ENCODE assay signal across 8 cellular contexts in the genomic region with DNA sequence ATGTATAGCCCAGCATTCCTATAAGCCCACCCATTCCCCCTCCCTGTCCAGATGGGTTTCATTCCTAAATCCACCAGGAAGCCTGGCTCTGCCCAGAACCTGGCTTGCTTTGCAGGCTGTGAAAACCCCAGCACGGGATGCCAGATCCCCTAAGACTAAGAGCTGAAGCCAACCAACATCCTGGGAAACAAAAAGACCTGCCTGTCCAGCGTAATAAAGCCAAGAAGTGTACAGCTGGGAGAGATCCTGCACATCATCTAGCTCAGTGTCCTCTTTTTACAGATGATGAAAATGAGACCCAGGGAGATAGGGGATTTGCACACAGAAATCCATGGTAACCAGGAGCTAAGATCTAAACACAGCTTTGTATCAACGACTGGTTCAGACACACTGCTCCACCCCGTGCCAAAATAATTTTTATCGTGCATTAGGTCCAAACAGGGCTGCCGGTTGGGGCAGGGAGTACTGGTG. TPM values are rescaled to one million over a fixed set of nuclear protein-coding genes. Genes with fewer than 3 reads are reported as not detected.
A peak's percentile ranks its signal among the peaks of the same experiment; 100 is the strongest.
DNase-seq lines count a peak whose midpoint lies in the region; ATAC-seq and TF ChIP-seq lines count a peak whose summit lies in the region.

No MANE protein-coding gene starts in this region.

- no peak for TF ChIP-seq CTCF in glutamatergic neuron (IDR thresholded peaks at IDR 0.05; ENCODE audit: partially characterized antibody, unreplicated experiment)

- no peaks in the 10 kb centered on the region for H3K27me3 Mint-ChIP-seq in glutamatergic neuron (ENCODE audit: unreplicated experiment)

- peaks cover 10% of the 10 kb centered on the region for H3K9me3 Mint-ChIP-seq in glutamatergic neuron (ENCODE audit: unreplicated experiment)

- H3K36me3 Mint-ChIP-seq in glutamatergic neuron (ENCODE audit: unreplicated experiment), result no peaks in the 10 kb centered on the region

- H3K4me1 Mint-ChIP-seq in glutamatergic neuron (ENCODE audit: low read depth, unreplicated experiment), result peaks cover 20% of the 10 kb centered on the region

- H3K4me3 Mint-ChIP-seq in glutamatergic neuron (ENCODE audit: unreplicated experiment), result peak overlapping the region; percentile 94

- H3K27ac Mint-ChIP-seq in glutamatergic neuron (ENCODE audit: unreplicated experiment), result peak overlapping the region; percentile 96

- DNase-seq in ELR (ENCODE audit: low read depth), result peak; percentile 45
- DNase-seq in glutamatergic neuron, result no peak
- peak; percentile 19 for DNase-seq in renal cortical epithelial cell (ENCODE audit: low read depth)
- no peak for DNase-seq in CD1c-positive myeloid dendritic cell (ENCODE audit: extremely low spot score)
- DNase-seq in AG20443 (ENCODE audit: low spot score), result no peak
- no peak for DNase-seq in GOT3 (lab: John Stamatoyannopoulos, UW)

- ATAC-seq in SK-N-SH treated with all-trans-retinoic acid at 6 μM for 48 hours, result peak; percentile 1
- no peak for ATAC-seq in GM19452 (IDR thresholded peaks at IDR 0.05; ENCODE audit: unreplicated experiment)

TF ChIP-seq in SK-N-SH treated with all-trans-retinoic acid at 6 μM for 48 hours, 23 proteins besides CTCF, POLR2A, EP300 and RAD21:
- no peak for TF ChIP-seq ZNF70 (CRISPR knock-in tag; IDR thresholded peaks at IDR 0.05)
- TF ChIP-seq ZFP30 (CRISPR knock-in tag; IDR thresholded peaks at IDR 0.05), result no peak
- TF ChIP-seq ZNF8 (CRISPR knock-in tag; IDR thresholded peaks at IDR 0.05), result no peak
- TF ChIP-seq, protein P1, sequence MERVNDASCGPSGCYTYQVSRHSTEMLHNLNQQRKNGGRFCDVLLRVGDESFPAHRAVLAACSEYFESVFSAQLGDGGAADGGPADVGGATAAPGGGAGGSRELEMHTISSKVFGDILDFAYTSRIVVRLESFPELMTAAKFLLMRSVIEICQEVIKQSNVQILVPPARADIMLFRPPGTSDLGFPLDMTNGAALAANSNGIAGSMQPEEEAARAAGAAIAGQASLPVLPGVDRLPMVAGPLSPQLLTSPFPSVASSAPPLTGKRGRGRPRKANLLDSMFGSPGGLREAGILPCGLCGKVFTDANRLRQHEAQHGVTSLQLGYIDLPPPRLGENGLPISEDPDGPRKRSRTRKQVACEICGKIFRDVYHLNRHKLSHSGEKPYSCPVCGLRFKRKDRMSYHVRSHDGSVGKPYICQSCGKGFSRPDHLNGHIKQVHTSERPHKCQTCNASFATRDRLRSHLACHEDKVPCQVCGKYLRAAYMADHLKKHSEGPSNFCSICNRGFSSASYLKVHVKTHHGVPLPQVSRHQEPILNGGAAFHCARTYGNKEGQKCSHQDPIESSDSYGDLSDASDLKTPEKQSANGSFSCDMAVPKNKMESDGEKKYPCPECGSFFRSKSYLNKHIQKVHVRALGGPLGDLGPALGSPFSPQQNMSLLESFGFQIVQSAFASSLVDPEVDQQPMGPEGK (CRISPR knock-in tag; IDR thresholded peaks at IDR 0.05; ENCODE audit: borderline replicate concordance), result no peak
- no peak for TF ChIP-seq ISL1 (CRISPR knock-in tag; IDR thresholded peaks at IDR 0.05)
- no peak for TF ChIP-seq SNAI2 (CRISPR knock-in tag; IDR thresholded peaks at IDR 0.05)
- no peak for TF ChIP-seq GLIS3 (CRISPR knock-in tag; IDR thresholded peaks at IDR 0.05)

RNA-seq across cellular contexts. Expression of a gene that starts 3.0 kb away (rescaled TPM):
- 49.0 TPM for total RNA-seq in glutamatergic neuron (ENCODE audit: unreplicated experiment)
- total RNA-seq in renal cortical epithelial cell, result 208 and 316 TPM in 2 replicates

Comparison
In these comparisons a context has a peak if more than half of its experiments do, and no peak if none do; other contexts are left out.
1. DNase-seq: peak in ELR (single experiment) and renal cortical epithelial cell (single experiment); none in glutamatergic neuron (single experiment), CD1c-positive myeloid dendritic cell (single experiment), AG20443 (single experiment) and GOT3 (single experiment).